ENCODE assay signal across 9 cellular contexts in the genomic region with DNA sequence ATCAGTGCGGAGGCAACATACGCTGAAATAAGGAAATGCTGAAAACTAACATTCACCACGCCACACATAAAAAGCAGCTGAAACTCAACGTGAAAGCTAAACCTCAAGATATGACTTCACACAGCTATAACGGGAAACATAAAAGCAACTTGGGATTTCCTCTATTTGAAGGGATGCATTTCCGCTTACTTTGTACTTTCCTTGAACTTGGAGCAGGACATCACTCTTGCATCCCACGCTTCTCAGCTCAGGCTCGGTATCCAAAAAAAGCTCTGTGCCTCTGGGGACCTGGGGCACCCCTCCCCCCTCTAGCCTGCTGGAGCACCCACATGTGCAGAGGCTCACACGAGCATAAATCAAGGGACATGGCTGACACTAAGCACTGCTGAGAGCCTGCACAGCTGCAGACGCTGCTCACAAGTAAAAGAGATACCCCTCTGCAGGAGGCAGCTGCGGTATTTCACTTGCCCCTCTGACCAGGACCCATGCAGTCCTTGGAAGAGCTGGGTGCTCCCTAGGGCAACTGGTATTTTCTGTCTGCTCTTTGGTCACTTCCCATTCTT. TPM values are rescaled to one million over a fixed set of nuclear protein-coding genes. Genes with fewer than 3 reads are reported as not detected.
DNase-seq lines count a peak whose midpoint lies in the region; ATAC-seq and TF ChIP-seq lines count a peak whose summit lies in the region.
"Had no signal": no experiment of that assay in that cellular context is flagged by ENCODE, and none has a peak within 500 bp of the region (broad histone marks: within the 10 kb centered on the region; RNA-seq: fewer than 3 reads in every experiment).

No MANE protein-coding gene starts in this region.

- peaks cover 25% of the 10 kb centered on the region for H3K4me1 ChIP-seq in neuron (ENCODE audit: insufficient read depth, low read length)

- no peaks in the 10 kb centered on the region for H3K9me3 Mint-ChIP-seq in brain

- H3K4me3 Mint-ChIP-seq in brain, result peak overlapping the region; percentile 24 to 76 (median 69)

- no peak overlapping the region for H2AFZ ChIP-seq in neuron (ENCODE audit: low read depth, low read length)

- no peaks in the 10 kb centered on the region for H3K9me3 ChIP-seq in neuron (ENCODE audit: low read length)

- H3K4me3 ChIP-seq in GM12864 (ENCODE audit: low read depth, low read length) (peak overlapping the region; percentile 15; the same call in 1 of the 2 replicates), neuron (ENCODE audit: low read length) (peak overlapping the region; percentile 15)

- no peaks in the 10 kb centered on the region for H3K27me3 ChIP-seq in neuron (ENCODE audit: insufficient read depth, low read length)

- no peaks in the 10 kb centered on the region for H3K36me3 ChIP-seq in neuron (ENCODE audit: insufficient read depth, low read length)

- peak; percentile 21 for DNase-seq in GM12864 (ENCODE audit: low read depth)
- DNase-seq in activated CD8-positive, alpha-beta memory T cell treated with anti-CD3 and anti-CD28 coated beads, Interleukin-2, amount 50 U/mL, for 48 hours, result no peak
- DNase-seq in stimulated activated CD4-positive, alpha-beta T cell treated with anti-CD3 and anti-CD28 coated beads, Interleukin-4, amount 100 ng/mL, for 24 hours, result no peak
- no peak for DNase-seq in NCI-H748 (lab: John Stamatoyannopoulos, UW; ENCODE audit: unreplicated experiment)

- TF ChIP-seq CTCF in GM12864 (IDR thresholded peaks at IDR 0.05; ENCODE audit: low read depth, low read length, missing control alignments) (no peak), brain (conservative IDR thresholded peaks at IDR 0.05) (no peak)

- peak overlapping the region in 4 of 5 experiments; percentile 23 to 85 (median 77) for H3K27ac Mint-ChIP-seq in brain

- peaks cover 4% of the 10 kb centered on the region for H3K36me3 Mint-ChIP-seq in brain

- H3K27me3 Mint-ChIP-seq in brain, result no peaks in the 10 kb centered on the region

- H3K4me1 Mint-ChIP-seq in brain, result peaks cover 61% of the 10 kb centered on the region

- ATAC-seq in GM21360 (IDR thresholded peaks at IDR 0.05; ENCODE audit: unreplicated experiment) (peak; percentile 88), HG03520 (IDR thresholded peaks at IDR 0.05; ENCODE audit: unreplicated experiment) (peak; percentile 61)
- ATAC-seq: Panc1 had no signal

RNA-seq across cellular contexts. Expression of a gene that starts 34.2 kb away (rescaled TPM):
- polyA plus RNA-seq in brain (ENCODE audit: insufficient read depth, low read depth, low replicate concordance), result 33.7 TPM
